In genomic region chr12:130761537-130762318, GRCh38 we compare ENCODE assay signal across 8 cellular contexts. TPM values are rescaled to one million over a fixed set of nuclear protein-coding genes. Genes with fewer than 3 reads are reported as not detected.
DNase-seq lines count a peak whose midpoint lies in the region; ATAC-seq, FAIRE-seq and TF ChIP-seq lines count a peak whose summit lies in the region.

No MANE protein-coding gene starts in this region.

- 0 out of 2 replicates have a peak, but pooled peaks cover 11% of the 10 kb centered on the region for H3K9me3 ChIP-seq in HepG2 (ENCODE audit: low read length)

- intact Hi-C loops in HepG2 (cut with micrococcal nuclease; ENCODE audit: unreplicated experiment) = loop anchor here (1.0 kb wide), 2 partner anchors 15 to 58 kb away; no protein-coding TSS in a partner anchor

- H3K4me3 ChIP-seq in WI38 (ENCODE audit: low read depth, low read length) (no peak overlapping the region), cardiac fibroblast (replicated peaks in 1 of 2; ENCODE audit: low read depth in 2 of 2, low read length in 2 of 2) (no peak overlapping the region), HepG2 (replicated peaks in 1 of 3; ENCODE audit: insufficient read depth in 1 of 3, low read depth in 2 of 3, low read length in 3 of 3) (peak overlapping the region in 1 of 3 experiments; percentile 57; a peak in 2 of 6 replicates)

- DNase-seq in COR-L47 (lab: John Stamatoyannopoulos, UW) (peak; percentile 68), MV-4-11 (lab: John Stamatoyannopoulos, UW) (peak; percentile 22), cardiac fibroblast (ENCODE audit: low read depth in 2 of 2) (peak; percentile 50 to 75), HepG2 (ENCODE audit: low spot score) (peak; percentile 54), SKM-1 treated with dmso at 0.1 percent for 144 hours (lab: John Stamatoyannopoulos, UW; ENCODE audit: unreplicated experiment) (no peak)
- DNase-seq in stimulated activated CD4-positive, alpha-beta T cell treated with anti-CD3 and anti-CD28 coated beads, TNF-alpha, amount 100 ng/mL, for 48 hours (ENCODE audit: low read depth in 3 of 3) = peak; percentile 46 to 63 (median 52)

- peak; percentile 94 for TF ChIP-seq RAD21 in HepG2 (CRISPR knock-in tag; IDR thresholded peaks at IDR 0.05)

- no peaks in the 10 kb centered on the region for H4K20me1 ChIP-seq in HepG2 (ENCODE audit: insufficient read depth, low read length)

- no peak overlapping the region for H2AFZ ChIP-seq in HepG2 (ENCODE audit: low read length)

- CTCF ChIA-PET in HepG2 (lab: Yijun Ruan, JAX; ENCODE audit: low intra/inter-chr PET ratio, low total read pairs) = interaction anchor here (1.1 to 4.2 kb wide), 2 partner anchors 15 to 57 kb away, joined by 4 to 76 read pairs; no protein-coding TSS in a partner anchor

- WGBS in HepG2 (ENCODE audit: low lambda C conversion rate) = 11% methylated on average over 9 of the region's 29 CpGs

- H3K79me2 ChIP-seq in HepG2 (ENCODE audit: insufficient read depth, low read length) = no peaks in the 10 kb centered on the region

- FAIRE-seq in HepG2 (lab: Jason Lieb, UNC) = peak; percentile 80

- BruUV-seq in HepG2 (replicated peaks; lab: Mats Ljungman, UMichigan) = no TSS peak

- H3K27ac ChIP-seq in HepG2 (ENCODE audit: extremely low read length, insufficient read depth, low read length) = no peak overlapping the region

- TF ChIP-seq POLR2A in HepG2 (IDR thresholded peaks at IDR 0.05; ENCODE audit: insufficient read depth in 1 of 2, low read depth in 2 of 2, low read length in 2 of 2) = no peak

- POLR2A ChIA-PET in HepG2 (lab: Yijun Ruan, JAX) = interaction anchor here (1.8 kb wide), 1 partner anchor 15 kb away, joined by 9 read pairs; no protein-coding TSS in a partner anchor

- no peak for TF ChIP-seq EP300 in HepG2 (IDR thresholded peaks at IDR 0.05; ENCODE audit: low read depth in 2 of 2, low read length in 2 of 2)
- no peak for TF ChIP-seq EP300 in HepG2 (CRISPR knock-in tag; IDR thresholded peaks at IDR 0.05; ENCODE audit: borderline replicate concordance)

- TF ChIP-seq CTCF in WI38 (IDR thresholded peaks at IDR 0.05; ENCODE audit: low read depth, low read length) (peak; percentile 54; the same call in 1 of the 2 replicates), cardiac fibroblast (IDR thresholded peaks at IDR 0.05; ENCODE audit: low read depth, low read length) (peak; percentile 75), HepG2 (CRISPR knock-in tag; IDR thresholded peaks at IDR 0.05) (peak; percentile 97)

- H3K36me3 ChIP-seq in HepG2 (replicated peaks in 1 of 2; ENCODE audit: control insufficient read depth in 1 of 2, insufficient read depth in 2 of 2, low read length in 2 of 2) = no peaks in the 10 kb centered on the region

- peak overlapping the region; percentile 66 for H3K4me2 ChIP-seq in HepG2 (ENCODE audit: low read depth, low read length)

- H3K9ac ChIP-seq in HepG2 (ENCODE audit: insufficient read depth, low read depth, low read length) = no peak overlapping the region

- peaks cover 3 to 15% of the 10 kb centered on the region in 2 experiments; a peak in 4 of 5 replicates for H3K27me3 ChIP-seq in HepG2 (ENCODE audit: control insufficient read depth in 1 of 2, insufficient read depth in 2 of 2, low read length in 2 of 2)

- in situ Hi-C loops in HepG2 (cut with HindIII; ENCODE audit: extremely low pct_ligation_motif_present, low pct_unique_long_range_greater_than_20kb) = loop anchor here (5.0 kb wide), 1 partner anchor 56 kb away; no protein-coding TSS in a partner anchor

- ATAC-seq in GM19438 (IDR thresholded peaks at IDR 0.05; ENCODE audit: low read depth, unreplicated experiment) (peak; percentile 63), HepG2 (peak; percentile 92)

- peaks cover 7% of the 10 kb centered on the region for H3K4me1 ChIP-seq in HepG2 (ENCODE audit: insufficient read depth, low read length)

TF ChIP-seq in HepG2, 621 proteins besides CTCF, POLR2A, EP300 and RAD21 (continues in another document):
- TF ChIP-seq YY1 (IDR thresholded peaks at IDR 0.05; ENCODE audit: insufficient read depth, insufficient replicate concordance, low read depth, low read length) (peak; percentile 38), ZFYVE20 (CRISPR knock-in tag; IDR thresholded peaks at IDR 0.05; ENCODE audit: borderline replicate concordance, low read depth) (no peak), ERF (CRISPR knock-in tag; IDR thresholded peaks at IDR 0.05) (0 out of 2 replicates have a peak, but pooled peaks have one; percentile 29), ZNF710 (CRISPR knock-in tag; IDR thresholded peaks at IDR 0.05; ENCODE audit: borderline replicate concordance) (peak; percentile 36; the same call in 1 of the 2 replicates), NRL (CRISPR knock-in tag; IDR thresholded peaks at IDR 0.05; ENCODE audit: borderline replicate concordance) (peak; percentile 33; the same call in 1 of the 2 replicates), ZNF530 (CRISPR knock-in tag; IDR thresholded peaks at IDR 0.05; ENCODE audit: low read depth) (no peak), ZFP91 (CRISPR knock-in tag; IDR thresholded peaks at IDR 0.05; ENCODE audit: borderline replicate concordance) (peak; percentile 25; the same call in 1 of the 2 replicates), ZNF891 (CRISPR knock-in tag; IDR thresholded peaks at IDR 0.05) (0 out of 2 replicates have a peak, but pooled peaks have one; percentile 33), ZNF556 (CRISPR knock-in tag; IDR thresholded peaks at IDR 0.05; ENCODE audit: borderline replicate concordance) (0 out of 2 replicates have a peak, but pooled peaks have one; percentile 31)

RNA-seq across cellular contexts. Expression of gene RIMBP2, which starts 45.6 kb away (rescaled TPM):
- total RNA-seq in HepG2 (2016; rRNA removed; fragmentation: Illumina TruSeq; extraction: Trizol) = not detected in 2 replicates
- total RNA-seq in HepG2 (2016; cell fraction: cytosol; rRNA removed; fragmentation: Illumina TruSeq; extraction: Trizol; ENCODE audit: low read depth) = not detected in 2 replicates
- not detected in 2 replicates for total RNA-seq in HepG2 (2016; cell fraction: insoluble cytoplasmic fraction; rRNA removed; fragmentation: Illumina TruSeq; extraction: Trizol)
- total RNA-seq in HepG2 (2016; cell fraction: membrane; rRNA removed; fragmentation: Illumina TruSeq; extraction: Trizol) = not detected in 2 replicates
- total RNA-seq in HepG2 (2016; cell fraction: nucleus; rRNA removed; fragmentation: Illumina TruSeq; extraction: Trizol) = not detected in 2 replicates
- 0.03 TPM in 1 of 2 replicates, not detected in the other for polyA plus RNA-seq in HepG2 (2011; rRNA removed)
- polyA plus RNA-seq in HepG2 (2011; cell fraction: cytosol; rRNA removed) = 0.03 TPM in 1 of 2 replicates, not detected in the other
- 0.06 and 0.09 TPM in 2 replicates for polyA plus RNA-seq in HepG2 (2011; cell fraction: nucleus; rRNA removed)
- polyA plus RNA-seq in HepG2 (2012) = not detected in 2 replicates
- polyA plus RNA-seq in HepG2 (2016; cell fraction: cytosol; fragmentation: Illumina TruSeq; extraction: Trizol; ENCODE audit: low read depth) = not detected in 2 replicates
- polyA plus RNA-seq in HepG2 (2016; cell fraction: insoluble cytoplasmic fraction; fragmentation: Illumina TruSeq; extraction: Trizol; ENCODE audit: low read depth) = not detected in 2 replicates
- not detected in 2 replicates for polyA plus RNA-seq in HepG2 (2016; cell fraction: membrane; fragmentation: Illumina TruSeq; extraction: Trizol; ENCODE audit: low read depth)
- polyA plus RNA-seq in HepG2 (2016; cell fraction: nucleus; fragmentation: Illumina TruSeq; extraction: Trizol; ENCODE audit: insufficient read depth, low read depth) = not detected in 2 replicates
- polyA minus RNA-seq in HepG2 (2011; rRNA and poly(A)+ RNA removed; ENCODE audit: low replicate concordance) = 0.08 TPM in 1 of 2 replicates, not detected in the other
- not detected in 2 replicates for polyA minus RNA-seq in HepG2 (2011; cell fraction: cytosol; rRNA and poly(A)+ RNA removed)
- not detected in 2 replicates for polyA minus RNA-seq in HepG2 (2011; cell fraction: nucleus; rRNA and poly(A)+ RNA removed)
